In the genomic region with DNA sequence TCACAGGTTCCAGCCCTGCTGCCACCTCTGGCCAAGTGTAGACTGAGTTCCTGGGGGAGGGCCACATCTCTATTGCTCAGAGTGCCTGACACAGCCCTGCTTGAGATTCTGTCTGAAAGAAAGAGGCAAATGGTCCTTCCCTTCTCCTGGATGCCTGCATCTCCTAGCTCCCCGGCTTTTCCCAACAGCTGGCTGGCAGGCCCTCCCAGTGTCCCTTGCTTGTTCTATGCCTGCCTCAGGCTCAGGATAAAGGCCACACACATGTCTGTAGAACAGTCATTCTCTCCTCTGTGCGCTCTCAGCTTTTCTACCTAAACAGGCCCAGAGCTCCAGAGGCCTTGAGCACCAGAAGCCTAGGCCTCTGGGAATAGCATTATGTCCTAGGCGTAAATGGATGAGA, we compare ENCODE assay signal across 23 cellular contexts.
"Had no signal": no experiment of that assay in that cellular context is flagged by ENCODE, and none has a peak within 500 bp of the region (broad histone marks: within the 10 kb centered on the region; RNA-seq: fewer than 3 reads in every experiment).

No MANE protein-coding gene starts in this region.

- H3K4me1 Mint-ChIP-seq: activated B cell treated with CpG ODN at 0.5 μM for 24 hours; activated CD4-positive, alpha-beta T cell treated with anti-CD3 and anti-CD28 coated beads, Interleukin-2, amount 10 ng/mL, durations not matched to agents 7 days and 5 days; activated naive CD4-positive, alpha-beta T cell treated with anti-CD3 and anti-CD28 coated beads, Interleukin-2, amount 10 ng/mL, durations not matched to agents 7 days and 5 days; activated naive CD8-positive, alpha-beta T cell treated with anti-CD3 and anti-CD28 coated beads for 36 hours had no signal

- H3K27me3 Mint-ChIP-seq: activated B cell treated with CpG ODN at 0.5 μM for 24 hours; activated CD4-positive, alpha-beta memory T cell treated with anti-CD3 and anti-CD28 coated beads for 36 hours; activated CD4-positive, alpha-beta T cell treated with anti-CD3 and anti-CD28 coated beads, Interleukin-2, amount 10 ng/mL, durations not matched to agents 7 days and 5 days; activated naive CD4-positive, alpha-beta T cell treated with anti-CD3 and anti-CD28 coated beads, Interleukin-2, amount 10 ng/mL, durations not matched to agents 7 days and 5 days; activated naive CD8-positive, alpha-beta T cell treated with anti-CD3 and anti-CD28 coated beads for 36 hours had no signal

- DNase-seq: activated B cell treated with CpG ODN at 0.5 μM for 24 hours; activated CD4-positive, alpha-beta memory T cell treated with anti-CD3 and anti-CD28 coated beads for 36 hours; activated CD4-positive, alpha-beta T cell treated with anti-CD3 and anti-CD28 coated beads, Interleukin-2, amount 10 ng/mL, durations not matched to agents 7 days and 5 days; activated CD8-positive, alpha-beta memory T cell treated with anti-CD3 and anti-CD28 coated beads for 24 hours; activated gamma-delta T cell treated with Interleukin-2 at 50 U/mL for 16 hours; activated naive CD4-positive, alpha-beta T cell treated with anti-CD3 and anti-CD28 coated beads, Interleukin-2, amount 10 ng/mL, durations not matched to agents 7 days and 5 days; activated naive CD8-positive, alpha-beta T cell treated with anti-CD3 and anti-CD28 coated beads for 36 hours; activated T-cell treated with anti-CD3 and anti-CD28 coated beads, Interleukin-2, amount 50 U/mL, for 4 hours; Kasumi-1; KBM-7; NCI-H1105 treated with DMSO at 0.1 percent for 48 hours; NCI-H1436 treated with DMSO at 0.1 percent for 48 hours; NCI-H187; NCI-H2081; NCI-H510A treated with DMSO at 0.1 percent for 48 hours; NCI-H69; NK-92 treated with Interleukin-12 subunit alpha and Interleukin-12 subunit beta, amount 100 ng/mL, for 24 hours; OCI-M1; RPMI8226; SHP77; T-helper 9 cell had no signal

- H3K36me3 Mint-ChIP-seq: activated CD4-positive, alpha-beta memory T cell treated with anti-CD3 and anti-CD28 coated beads for 36 hours; activated naive CD4-positive, alpha-beta T cell treated with anti-CD3 and anti-CD28 coated beads, Interleukin-2, amount 10 ng/mL, durations not matched to agents 7 days and 5 days; activated naive CD8-positive, alpha-beta T cell treated with anti-CD3 and anti-CD28 coated beads for 36 hours had no signal

- ATAC-seq: activated T-cell treated with anti-CD3 and anti-CD28 coated beads, Interleukin-2, amount 50 U/mL, for 4 hours; Panc1 had no signal

- H3K9me3 Mint-ChIP-seq: activated B cell treated with CpG ODN at 0.5 μM for 24 hours; activated CD4-positive, alpha-beta memory T cell treated with anti-CD3 and anti-CD28 coated beads for 36 hours; activated naive CD4-positive, alpha-beta T cell treated with anti-CD3 and anti-CD28 coated beads, Interleukin-2, amount 10 ng/mL, durations not matched to agents 7 days and 5 days; activated naive CD8-positive, alpha-beta T cell treated with anti-CD3 and anti-CD28 coated beads for 36 hours; activated T-cell treated with anti-CD3 and anti-CD28 coated beads, Interleukin-2, amount 50 U/mL, for 4 hours had no signal

- H3K4me3 Mint-ChIP-seq: activated B cell treated with CpG ODN at 0.5 μM for 24 hours; activated CD4-positive, alpha-beta memory T cell treated with anti-CD3 and anti-CD28 coated beads for 36 hours; activated CD4-positive, alpha-beta T cell treated with anti-CD3 and anti-CD28 coated beads, Interleukin-2, amount 10 ng/mL, durations not matched to agents 7 days and 5 days; activated naive CD4-positive, alpha-beta T cell treated with anti-CD3 and anti-CD28 coated beads, Interleukin-2, amount 10 ng/mL, durations not matched to agents 7 days and 5 days; activated naive CD8-positive, alpha-beta T cell treated with anti-CD3 and anti-CD28 coated beads for 36 hours; activated T-cell treated with anti-CD3 and anti-CD28 coated beads, Interleukin-2, amount 50 U/mL, for 4 hours; T-helper 1 cell treated with Interleukin-12 subunit alpha and Interleukin-12 subunit beta and Interleukin-4 antibody, amounts not matched to agents 30 μg/mL and 1 μg/mL, for 36 hours had no signal

- H3K27ac Mint-ChIP-seq: activated B cell treated with CpG ODN at 0.5 μM for 24 hours; activated CD4-positive, alpha-beta memory T cell treated with anti-CD3 and anti-CD28 coated beads for 36 hours; activated CD4-positive, alpha-beta T cell treated with anti-CD3 and anti-CD28 coated beads, Interleukin-2, amount 10 ng/mL, durations not matched to agents 7 days and 5 days; activated naive CD4-positive, alpha-beta T cell treated with anti-CD3 and anti-CD28 coated beads, Interleukin-2, amount 10 ng/mL, durations not matched to agents 7 days and 5 days; activated naive CD8-positive, alpha-beta T cell treated with anti-CD3 and anti-CD28 coated beads for 36 hours; T-helper 1 cell treated with Interleukin-12 subunit alpha and Interleukin-12 subunit beta and Interleukin-4 antibody, amounts not matched to agents 30 μg/mL and 1 μg/mL, for 36 hours had no signal
